ENCODE assay signal across 8 cellular contexts in the genomic region with DNA sequence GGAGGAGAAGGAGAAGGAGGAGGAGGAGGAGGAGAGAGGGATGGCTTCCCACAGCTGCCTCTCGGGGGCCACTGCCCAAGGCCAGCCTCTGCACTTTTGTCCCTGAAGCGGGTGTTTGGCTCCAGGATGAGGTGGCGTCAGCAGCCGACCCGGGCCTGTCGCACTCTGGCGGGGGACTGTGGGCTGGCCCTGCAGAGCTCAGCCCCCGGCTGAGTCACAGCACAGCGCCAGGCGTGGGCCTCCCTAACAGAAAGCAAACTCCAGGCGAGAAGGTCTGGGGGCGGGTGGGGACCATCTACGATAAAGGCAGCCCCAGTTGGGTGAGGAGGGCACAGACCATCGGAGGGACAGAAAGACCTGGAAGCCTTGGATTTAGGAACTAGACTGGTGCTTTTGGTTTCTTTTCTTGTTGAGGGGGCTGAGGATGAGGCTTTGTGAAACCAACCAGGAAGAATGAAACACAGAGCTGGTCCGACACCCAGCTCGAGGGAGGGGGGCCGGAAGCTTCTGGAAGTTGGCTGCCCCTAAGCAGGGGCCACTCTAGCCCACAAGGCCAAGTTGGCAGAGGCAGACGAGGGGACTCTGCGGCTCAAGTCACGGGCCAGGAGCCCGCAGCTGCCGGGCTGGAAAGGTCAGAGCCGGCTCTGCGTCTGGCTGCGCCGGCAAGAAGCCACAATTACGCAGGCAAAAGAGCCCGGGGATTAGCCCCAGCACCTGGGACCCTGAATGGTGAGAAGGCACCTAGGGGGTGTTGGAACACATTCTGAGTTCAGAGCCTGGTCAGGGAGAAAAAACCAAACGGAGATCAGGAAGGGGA. TPM values are rescaled to one million over a fixed set of nuclear protein-coding genes. Genes with fewer than 3 reads are reported as not detected.
A peak's percentile ranks its signal among the peaks of the same experiment; 100 is the strongest.
DNase-seq lines count a peak whose midpoint lies in the region; ATAC-seq and TF ChIP-seq lines count a peak whose summit lies in the region.

No MANE protein-coding gene starts in this region.

- H3K9me3 ChIP-seq in KOPT-K1 (ENCODE audit: insufficient read depth, low read length, poor library complexity, severe bottlenecking) (no peaks in the 10 kb centered on the region), breast epithelium (no peaks in the 10 kb centered on the region)

- no peak for ATAC-seq in HG02852 (IDR thresholded peaks at IDR 0.05; ENCODE audit: unreplicated experiment)

- DNase-seq in NCI-H1694 treated with DMSO at 0.1 percent for 48 hours (lab: John Stamatoyannopoulos, UW) = peak; percentile 26
- no peak for DNase-seq in NCI-H1694 (lab: John Stamatoyannopoulos, UW)
- DNase-seq in breast epithelium (ENCODE audit: low spot score in 2 of 2) = peak; percentile 68 to 75
- peak; percentile 58 for DNase-seq in inferior parietal cortex (ENCODE audit: extremely low spot score)

- peak; percentile 41 for TF ChIP-seq POLR2A in breast epithelium (IDR thresholded peaks at IDR 0.05)

- H3K27ac ChIP-seq in KOPT-K1 (ENCODE audit: low read depth, low read length, poor library complexity, severe bottlenecking) (peak overlapping the region; percentile 96), breast epithelium (peak overlapping the region; percentile 92), skin epidermis (peak overlapping the region; percentile 67 to 99 (median 96))

- TF ChIP-seq CTCF in WI38 (IDR thresholded peaks at IDR 0.05; ENCODE audit: low read depth, low read length) = no peak
- TF ChIP-seq CTCF in breast epithelium (IDR thresholded peaks at IDR 0.05) = no peak

- H3K4me1 ChIP-seq in breast epithelium = peaks cover 6 to 7% of the 10 kb centered on the region in 2 donors

- intact Hi-C loops in breast epithelium (cut with DNase I; ENCODE audit: low total_unique reads) = no loop called here

- H3K27me3 ChIP-seq in breast epithelium = no peaks in the 10 kb centered on the region

- H3K36me3 ChIP-seq in KOPT-K1 (ENCODE audit: insufficient read depth, low read length) (peaks cover 42% of the 10 kb centered on the region), breast epithelium (no peaks in the 10 kb centered on the region)

- H3K4me3 ChIP-seq in WI38 (ENCODE audit: low read depth, low read length) = peak overlapping the region; percentile 46
- H3K4me3 ChIP-seq in breast epithelium = peak overlapping the region; percentile 42 to 63 (median 46)
- H3K4me3 ChIP-seq in skin epidermis = peak overlapping the region; percentile 16 to 38 (median 25)

RNA-seq across cellular contexts. Expression of a gene that starts 18.2 kb away (rescaled TPM):
- total RNA-seq in breast epithelium = 100 to 1,000 TPM in 2 of 3 donors, 10 to 100 TPM in 1; 83.0 to 122 (median 120) TPM

RNA-seq across cellular contexts. Expression of a gene that starts 23.3 kb away (rescaled TPM):
- total RNA-seq in breast epithelium = 100 to 1,000 TPM; 325 to 833 (median 602) TPM

RNA-seq across cellular contexts. Expression of a gene that starts 30.5 kb away (rescaled TPM):
- 10 to 100 TPM in 1 of 3 donors, 1 to 10 TPM in 2; 7.0 to 16.6 (median 9.5) TPM for total RNA-seq in breast epithelium

RNA-seq across cellular contexts. Expression of a gene that starts 35.7 kb away (rescaled TPM):
- 10 to 100 TPM; 22.5 to 29.2 (median 25.9) TPM for total RNA-seq in breast epithelium
